ENCODE assay signal across 8 cellular contexts in the genomic region with DNA sequence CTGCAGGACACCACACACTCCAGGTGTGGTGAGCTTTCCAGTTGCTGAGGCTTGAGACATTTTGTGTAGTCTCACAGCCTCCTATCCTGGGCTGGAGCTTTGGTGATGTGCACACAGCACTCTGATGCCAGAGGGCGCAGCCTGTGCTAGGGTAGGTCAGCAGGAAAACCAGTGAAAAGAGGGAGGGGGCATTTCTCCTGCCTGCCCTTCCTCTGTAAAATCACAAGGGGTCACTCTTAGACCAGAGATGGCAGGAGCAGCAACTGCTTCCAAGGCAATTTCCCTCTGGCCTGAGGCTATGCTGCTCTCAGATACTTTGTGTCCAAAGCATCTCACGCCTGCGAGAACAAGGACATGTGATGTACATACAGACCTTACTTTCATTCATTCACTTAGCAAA. TPM values are rescaled to one million over a fixed set of nuclear protein-coding genes. Genes with fewer than 3 reads are reported as not detected.
DNase-seq lines count a peak whose midpoint lies in the region; ATAC-seq, FAIRE-seq and TF ChIP-seq lines count a peak whose summit lies in the region.

No MANE protein-coding gene starts in this region.

- H3K27ac ChIP-seq in astrocyte (ENCODE audit: low read depth, low read length) (no peak overlapping the region), stomach (no peak overlapping the region)

- H3K36me3 Mint-ChIP-seq in astrocyte (ENCODE audit: low read depth, unreplicated experiment): peaks cover 6% of the 10 kb centered on the region

- 52 to 77% (median 68%) methylated on average over 3 of the region's 3 CpGs for WGBS in stomach, 5 donors

- FAIRE-seq in astrocyte (lab: Jason Lieb, UNC): no peak

- H3K27me3 ChIP-seq in astrocyte (ENCODE audit: insufficient read depth, low read length) (no peaks in the 10 kb centered on the region), stomach (no peaks in the 10 kb centered on the region)

- no peak overlapping the region for H3K9ac ChIP-seq in astrocyte (ENCODE audit: low read length)

- H3K27ac Mint-ChIP-seq in astrocyte (ENCODE audit: unreplicated experiment): no peak overlapping the region

- H3K4me1 Mint-ChIP-seq in astrocyte (ENCODE audit: low read depth, unreplicated experiment): peaks cover 6% of the 10 kb centered on the region

- TF ChIP-seq POLR2A in stomach (IDR thresholded peaks at IDR 0.05): no peak

- no peaks in the 10 kb centered on the region for H3K9me3 Mint-ChIP-seq in astrocyte (ENCODE audit: unreplicated experiment)

- DNase-seq in COLO668 (lab: John Stamatoyannopoulos, UW; ENCODE audit: unreplicated experiment): peak; percentile 24
- peak; percentile 19 for DNase-seq in H4 (ENCODE audit: low spot score)
- peak; percentile 19 for DNase-seq in NCI-H82 treated with DMSO at 0.1 percent for 48 hours (lab: John Stamatoyannopoulos, UW; ENCODE audit: unreplicated experiment)
- no peak for DNase-seq in astrocyte (ENCODE audit: low read depth)
- peak; percentile 82 for DNase-seq in iPS-NIHi11 (ENCODE audit: low spot score)
- no peak for DNase-seq in stomach

- no peak for ATAC-seq in HG02571 (IDR thresholded peaks at IDR 0.05; ENCODE audit: unreplicated experiment)
- ATAC-seq in HG03520 (IDR thresholded peaks at IDR 0.05; ENCODE audit: unreplicated experiment): no peak

- no peak overlapping the region for H3K4me2 ChIP-seq in astrocyte (ENCODE audit: low read length)

- H3K4me3 Mint-ChIP-seq in astrocyte (ENCODE audit: unreplicated experiment): no peak overlapping the region

- TF ChIP-seq EP300 in stomach (IDR thresholded peaks at IDR 0.05): no peak

- H4K20me1 ChIP-seq in astrocyte (ENCODE audit: insufficient read depth, low read length): peaks cover 14% of the 10 kb centered on the region

- no peak overlapping the region for H3K4me3 ChIP-seq in astrocyte (ENCODE audit: insufficient read depth, low read depth, low read length)
- H3K4me3 ChIP-seq in stomach: no peak overlapping the region

- no peaks in the 10 kb centered on the region for H3K27me3 Mint-ChIP-seq in astrocyte (ENCODE audit: low read depth, unreplicated experiment)

- H3K9me3 ChIP-seq in astrocyte (ENCODE audit: insufficient read depth, low read depth, low read length) (no peaks in the 10 kb centered on the region), stomach (no peaks in the 10 kb centered on the region)

- H2AFZ ChIP-seq in astrocyte (ENCODE audit: low read depth, low read length): no peak overlapping the region

- intact Hi-C loops in stomach (cut with DNase I; ENCODE audit: low total_unique reads): loop anchor here (10.0 kb wide), 1 partner anchor 223 kb away; no protein-coding TSS in a partner anchor

- TF ChIP-seq CTCF in astrocyte (IDR thresholded peaks at IDR 0.05; ENCODE audit: insufficient read depth, low read depth, low read length): peak; percentile 54
- peak in 5 of 7 experiments; percentile 32 to 70 (median 58) for TF ChIP-seq CTCF in stomach (IDR thresholded peaks at IDR 0.05)

- H3K79me2 ChIP-seq in astrocyte (ENCODE audit: insufficient read depth, low read length): no peaks in the 10 kb centered on the region

- no peaks in the 10 kb centered on the region for H3K36me3 ChIP-seq in astrocyte (ENCODE audit: insufficient read depth, low read length)
- peaks cover 36 to 93% (median 80%) of the 10 kb centered on the region in 4 donors for H3K36me3 ChIP-seq in stomach

- no peaks in the 10 kb centered on the region for H3K4me1 ChIP-seq in astrocyte (ENCODE audit: insufficient read depth, low read length)
- H3K4me1 ChIP-seq in stomach: peaks cover 0 to 7% (median 3%) of the 10 kb centered on the region in 4 donors

RNA-seq across cellular contexts. Expression of a gene that starts 16.5 kb away (rescaled TPM):
- not detected in 2 replicates for total RNA-seq in H4 (2014; rRNA removed; shearing (Covaris generic))
- not detected in 2 replicates for total RNA-seq in astrocyte
- total RNA-seq in stomach: 10 to 100 TPM in 1 of 5 donors, 1 to 10 TPM in 2, not detected in 2; 1.8 to 24.1 (median 4.5) TPM
- 10 to 100 TPM; 12.9 to 45.5 (median 17.9) TPM for polyA plus RNA-seq in stomach

RNA-seq across cellular contexts. Expression of a gene that starts 20.9 kb away (rescaled TPM):
- 0.10 and 6.1 TPM in 2 replicates for total RNA-seq in H4 (2014; rRNA removed; shearing (Covaris generic))
- total RNA-seq in astrocyte (2.8 and 5.3 TPM in 2 replicates), stomach (100 to 1,000 TPM in 1 of 5 donors, 10 to 100 TPM in 2, 1 to 10 TPM in 2; 1.7 to 300 (median 20.9) TPM)
- 10 to 100 TPM in 2 of 3 donors, 1 to 10 TPM in 1; 7.1 to 41.7 (median 16.2) TPM for polyA plus RNA-seq in stomach

RNA-seq across cellular contexts. Expression of a gene that starts 46.0 kb away (rescaled TPM):
- total RNA-seq in H4 (2014; rRNA removed; shearing (Covaris generic)): 4.0 and 5.0 TPM in 2 replicates
- total RNA-seq in astrocyte: 12.1 and 14.7 TPM in 2 replicates
- total RNA-seq in stomach: 100 to 1,000 TPM in 1 of 5 donors, 10 to 100 TPM in 3, 1 to 10 TPM in 1; 10.0 to 121 (median 20.1) TPM
- 10 to 100 TPM in 1 of 3 donors, 1 to 10 TPM in 2; 4.9 to 13.3 (median 5.1) TPM for polyA plus RNA-seq in stomach

RNA-seq across cellular contexts. Expression of a gene that starts 56.8 kb away (rescaled TPM):
- total RNA-seq in H4 (2014; rRNA removed; shearing (Covaris generic)): not detected in 2 replicates
- total RNA-seq in astrocyte: 0.16 and 0.36 TPM in 2 replicates
- total RNA-seq in stomach: 100 to 1,000 TPM in 1 of 5 donors, 1 to 10 TPM in 3, not detected in 1; 1.1 to 210 (median 6.4) TPM
- polyA plus RNA-seq in stomach: 10 to 100 TPM in 1 of 3 donors, under 1 TPM in 1, not detected in 1; 0.19 to 14.4 TPM

Comparison
In these comparisons a context has a peak if more than half of its experiments do, and no peak if none do; other contexts are left out.
1. DNase-seq: peak in COLO668 (single experiment), H4 (single experiment), NCI-H82 treated with DMSO at 0.1 percent for 48 hours (single experiment) and iPS-NIHi11 (single experiment); none in astrocyte (single experiment) and stomach (single experiment).